In the genomic region with DNA sequence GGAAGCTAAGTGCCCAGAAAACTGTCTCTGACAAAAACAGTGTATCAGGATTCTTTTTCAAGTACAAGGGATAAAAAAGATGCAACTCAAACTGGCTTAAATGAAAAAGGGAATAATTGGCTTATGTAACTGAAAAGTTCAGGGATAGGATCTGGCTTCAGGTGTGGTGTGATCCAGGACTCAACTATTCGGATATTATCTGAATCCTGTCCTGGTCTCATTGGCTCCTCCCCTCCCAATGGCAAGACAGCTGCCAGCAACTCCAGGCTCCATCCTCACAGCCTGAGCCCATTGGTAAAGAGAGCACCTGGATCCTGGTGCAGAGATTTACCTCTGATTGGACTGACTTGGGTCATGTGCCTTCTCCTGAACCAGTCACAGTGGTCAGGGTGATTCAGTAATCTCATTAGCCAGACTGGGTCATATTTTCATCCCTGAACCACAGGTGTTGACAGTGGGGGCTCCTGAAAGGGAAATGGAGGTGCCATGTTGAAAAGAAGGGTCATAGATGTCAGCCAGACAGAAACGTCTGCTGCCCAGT, we compare ENCODE assay signal across 23 cellular contexts.
"Had no signal": no experiment of that assay in that cellular context is flagged by ENCODE, and none has a peak within 500 bp of the region (broad histone marks: within the 10 kb centered on the region; RNA-seq: fewer than 3 reads in every experiment).

No MANE protein-coding gene starts in this region.

- DNase-seq: activated B cell treated with CpG ODN at 0.5 μM for 24 hours; activated CD4-positive, alpha-beta memory T cell treated with anti-CD3 and anti-CD28 coated beads, Interleukin-2, amount 10 ng/mL, durations not matched to agents 7 days and 5 days; activated CD4-positive, alpha-beta T cell treated with anti-CD3 and anti-CD28 coated beads for 48 hours; activated CD8-positive, alpha-beta memory T cell treated with anti-CD3 and anti-CD28 coated beads, Interleukin-2, amount 10 ng/mL, durations not matched to agents 7 days and 5 days; activated naive CD4-positive, alpha-beta T cell treated with Interleukin-2 at 50 U/mL for 16 hours; activated naive CD8-positive, alpha-beta T cell treated with anti-CD3 and anti-CD28 coated beads, Interleukin-2, amount 10 ng/mL, durations not matched to agents 7 days and 5 days; activated T-cell treated with anti-CD3 and anti-CD28 coated beads, Interleukin-2, amount 50 U/mL, for 1 hour; brain microvascular endothelial cell; effector CD4-positive, alpha-beta T cell; immature natural killer cell; left ventricle myocardium superior; stimulated activated CD4-positive, alpha-beta T cell treated with anti-CD3 and anti-CD28 coated beads, Interleukin-4, amount 100 ng/mL, for 4 hours; T-cell; T-helper 9 cell; testis had no signal

- ATAC-seq: activated CD8-positive, alpha-beta memory T cell treated with anti-CD3 and anti-CD28 coated beads, Interleukin-2, amount 10 ng/mL, durations not matched to agents 7 days and 5 days; left ventricle myocardium superior; natural killer cell treated with Interleukin-12 subunit alpha and Interleukin-12 subunit beta and Interleukin-15 and Interleukin-18, amount 100 ng/mL, for 72 hours; stimulated activated memory B cell treated with anti-CD40 and anti-IgM and Interleukin-4, amounts not matched to agents 10 μg/mL and 1 μg/mL and 100 μg/mL, for 72 hours; T-cell had no signal

- H3K4me3 ChIP-seq: prostate gland, right atrium auricular region, SK-N-MC, smooth muscle cell, testis had no signal

- H3K36me3 ChIP-seq: brain microvascular endothelial cell, esophagus muscularis mucosa, prostate gland, right atrium auricular region had no signal

- H3K27me3 ChIP-seq: brain microvascular endothelial cell, esophagus muscularis mucosa, right atrium auricular region, testis had no signal

- H3K9me3 ChIP-seq: esophagus muscularis mucosa, prostate gland, right atrium auricular region, testis had no signal

- FAIRE-seq: urothelium cell line had no signal

- H3K27ac ChIP-seq: brain microvascular endothelial cell, prostate gland, right atrium auricular region, SK-N-MC, testis had no signal
